Comparison of ENCODE assay signal across 19 cellular contexts in genomic region chr2:127279781-127280180, GRCh38. TPM values are rescaled to one million over a fixed set of nuclear protein-coding genes. Genes with fewer than 3 reads are reported as not detected.
"Had no signal": no experiment of that assay in that cellular context is flagged by ENCODE, and none has a peak within 500 bp of the region (broad histone marks: within the 10 kb centered on the region; RNA-seq: fewer than 3 reads in every experiment).

No MANE protein-coding gene starts in this region.

- H3K36me3 ChIP-seq: ovary had no signal

- H3K27ac ChIP-seq: hepatocyte, left lung, neural progenitor cell, ovary, right atrium auricular region, thyroid gland had no signal

- H3K27me3 ChIP-seq: hepatocyte, left lung, neural progenitor cell, ovary, right atrium auricular region, thyroid gland had no signal

- H3K4me1 Mint-ChIP-seq: neural progenitor cell had no signal

- H3K9me3 Mint-ChIP-seq: natural killer cell treated with Interleukin-12 subunit alpha and Interleukin-12 subunit beta and Interleukin-15 and Interleukin-18, amount 100 ng/mL, for 72 hours had no signal

- DNase-seq: dermis blood vessel endothelial cell; erythroblast; foreskin melanocyte; left lung; mesenchymal stem cell; midbrain; nucleus accumbens; ovary; stimulated activated CD4-positive, alpha-beta T cell treated with anti-CD3 and anti-CD28 coated beads, Interleukin-2, amount 100 ng/mL, for 48 hours; stimulated activated naive CD4-positive, alpha-beta T cell treated with Interleukin-2 at 50 U/mL for 16 hours; thyroid gland had no signal

- ATAC-seq: left lung; natural killer cell treated with Interleukin-12 subunit alpha and Interleukin-12 subunit beta and Interleukin-15 and Interleukin-18, amount 100 ng/mL, for 72 hours had no signal

- H3K4me2 ChIP-seq: hepatocyte, neural progenitor cell, smooth muscle cell had no signal

- H3K4me3 ChIP-seq: hepatocyte, left lung, lung, neural progenitor cell, ovary, right atrium auricular region, smooth muscle cell, thyroid gland had no signal

- H3K27ac Mint-ChIP-seq: natural killer cell treated with Interleukin-12 subunit alpha and Interleukin-12 subunit beta and Interleukin-15 and Interleukin-18, amount 100 ng/mL, for 72 hours; neural progenitor cell; type B pancreatic cell had no signal

- H3K4me3 Mint-ChIP-seq: natural killer cell treated with Interleukin-12 subunit alpha and Interleukin-12 subunit beta and Interleukin-15 and Interleukin-18, amount 100 ng/mL, for 72 hours; neural progenitor cell; type B pancreatic cell had no signal

- H3K27me3 Mint-ChIP-seq: natural killer cell treated with Interleukin-12 subunit alpha and Interleukin-12 subunit beta and Interleukin-15 and Interleukin-18, amount 100 ng/mL, for 72 hours; type B pancreatic cell had no signal

- H2AFZ ChIP-seq: hepatocyte, neural progenitor cell had no signal

- H3K9ac ChIP-seq: neural progenitor cell had no signal

- H3K9me3 ChIP-seq: left lung, ovary, right atrium auricular region, thyroid gland had no signal

- H3K4me1 ChIP-seq: neural progenitor cell, right atrium auricular region, thyroid gland had no signal

RNA-seq across cellular contexts. Expression of gene CYP27C1, which starts 59.7 kb away (rescaled TPM):
- total RNA-seq: dermis blood vessel endothelial cell; endothelial cell of umbilical vein; natural killer cell treated with Interleukin-12 subunit alpha and Interleukin-12 subunit beta and Interleukin-15 and Interleukin-18, amount 100 ng/mL, for 72 hours had no signal
- polyA plus RNA-seq: endothelial cell of umbilical vein had no signal
